In the genomic region with DNA sequence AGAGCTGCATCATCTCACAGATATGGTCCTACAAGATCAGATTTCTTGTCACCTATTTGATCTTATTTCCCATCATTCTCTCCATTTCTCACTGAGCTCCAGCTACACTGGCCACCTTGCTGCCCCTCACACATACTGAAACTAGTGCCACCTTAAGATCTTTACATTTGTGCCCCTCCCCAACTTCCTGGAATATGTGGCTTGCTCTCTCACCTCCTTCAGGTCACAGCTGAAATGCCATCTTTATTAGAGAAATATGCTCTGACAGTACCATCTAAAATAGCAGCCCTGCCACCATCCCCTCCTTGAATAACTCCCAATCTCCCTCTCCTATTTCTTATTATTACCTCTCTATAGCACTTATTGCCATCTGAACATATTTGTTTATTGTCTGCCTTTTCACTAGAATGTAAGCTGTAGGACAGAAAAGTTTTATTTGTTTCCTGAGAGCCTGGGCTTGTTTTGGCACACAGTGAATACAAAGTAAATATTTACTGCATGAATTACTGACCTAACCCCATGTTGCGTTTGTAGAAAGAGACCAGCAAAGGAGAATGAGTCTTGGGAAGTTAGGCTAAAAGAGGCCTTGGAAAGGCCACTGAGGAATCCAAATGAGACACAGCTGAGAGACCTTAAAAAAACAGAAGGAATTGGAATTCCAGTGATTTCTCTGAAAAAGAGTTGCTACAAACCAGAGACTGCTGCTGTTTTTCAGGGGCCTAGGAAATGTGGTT, we compare ENCODE assay signal across 15 cellular contexts. TPM values are rescaled to one million over a fixed set of nuclear protein-coding genes. Genes with fewer than 3 reads are reported as not detected.
DNase-seq lines count a peak whose midpoint lies in the region; ATAC-seq, FAIRE-seq and TF ChIP-seq lines count a peak whose summit lies in the region.
"Had no signal": no experiment of that assay in that cellular context is flagged by ENCODE, and none has a peak within 500 bp of the region (broad histone marks: within the 10 kb centered on the region; RNA-seq: fewer than 3 reads in every experiment).

No MANE protein-coding gene starts in this region.

- H3K4me2 ChIP-seq in GM12878 (ENCODE audit: control insufficient read depth, insufficient read depth), result no peak overlapping the region

- no peaks in the 10 kb centered on the region for H4K20me1 ChIP-seq in GM12878 (ENCODE audit: control insufficient read depth, insufficient read depth)

- DNase-seq in activated naive CD4-positive, alpha-beta T cell treated with anti-CD3 and anti-CD28 coated beads, Interleukin-2, amount 10 ng/mL, durations not matched to agents 7 days and 5 days, result no peak
- no peak for DNase-seq in activated naive CD4-positive, alpha-beta T cell treated with anti-CD3 and anti-CD28 coated beads, Interleukin-2, amount 50 U/mL, for 72 hours (ENCODE audit: low spot score in 2 of 2)
- DNase-seq in LNCaP clone FGC (ENCODE audit: low read depth) (peak; percentile 73), GM12878 (ENCODE audit: low read depth, low spot score) (no peak), transverse colon (no peak)
- no peak for DNase-seq in stimulated activated naive B cell treated with anti-CD40 and anti-IgM and Interleukin-4, amounts not matched to agents 10 μg/mL and 1 μg/mL and 100 μg/mL, for 72 hours
- DNase-seq in naive thymus-derived CD8-positive, alpha-beta T cell, result no peak
- DNase-seq: amniotic stem cell, NCI-H2171 had no signal

- H3K27me3 ChIP-seq in GM12878 (replicated peaks in 1 of 2; ENCODE audit: control insufficient read depth in 2 of 2, insufficient read depth in 2 of 2, low read length in 1 of 2) (no peaks in the 10 kb centered on the region), transverse colon (no peaks in the 10 kb centered on the region)
- H3K27me3 ChIP-seq: SJSA1 had no signal

- POLR2A ChIA-PET in GM12878 (lab: Charles Lee), result interaction anchor here (1.0 to 1.6 kb wide), 3 partner anchors 40 to 79 kb away, joined by 3 to 9 read pairs (median 4); no protein-coding TSS in a partner anchor
- POLR2A ChIA-PET in naive thymus-derived CD8-positive, alpha-beta T cell (lab: Charles Lee), result interaction anchor here (0.7 kb wide), 1 partner anchor 80 kb away, joined by 3 read pairs; no protein-coding TSS in a partner anchor

- H3K4me3 Mint-ChIP-seq in activated naive CD4-positive, alpha-beta T cell treated with anti-CD3 and anti-CD28 coated beads, Interleukin-2, amount 10 ng/mL, durations not matched to agents 7 days and 5 days, result no peak overlapping the region
- no peak overlapping the region for H3K4me3 Mint-ChIP-seq in stimulated activated naive B cell treated with anti-CD40 and anti-IgM and Interleukin-4, amounts not matched to agents 10 μg/mL and 1 μg/mL and 100 μg/mL, for 72 hours
- peak overlapping the region in 3 of 10 donors; percentile 8 to 40 (median 10) for H3K4me3 Mint-ChIP-seq in naive thymus-derived CD8-positive, alpha-beta T cell
- H3K4me3 Mint-ChIP-seq: activated CD4-positive, alpha-beta T cell treated with anti-CD3 and anti-CD28 coated beads, Interleukin-2, amount 10 ng/mL, durations not matched to agents 24 days and 14 days; nephron had no signal

- H3K36me3 ChIP-seq in GM12878 (ENCODE audit: control insufficient read depth in 2 of 2, insufficient read depth in 2 of 2, low read length in 1 of 2), result no peaks in the 10 kb centered on the region
- H3K36me3 ChIP-seq in transverse colon, result no peaks in the 10 kb centered on the region
- H3K36me3 ChIP-seq: lower lobe of right lung, SJSA1 had no signal

- H3K27me3 Mint-ChIP-seq in activated naive CD4-positive, alpha-beta T cell treated with anti-CD3 and anti-CD28 coated beads, Interleukin-2, amount 10 ng/mL, durations not matched to agents 7 days and 5 days, result no peaks in the 10 kb centered on the region
- H3K27me3 Mint-ChIP-seq in stimulated activated naive B cell treated with anti-CD40 and anti-IgM and Interleukin-4, amounts not matched to agents 10 μg/mL and 1 μg/mL and 100 μg/mL, for 72 hours, result peaks cover 0 to 12% of the 10 kb centered on the region in 2 donors
- H3K27me3 Mint-ChIP-seq in naive thymus-derived CD8-positive, alpha-beta T cell, result no peaks in the 10 kb centered on the region
- H3K27me3 Mint-ChIP-seq: activated CD4-positive, alpha-beta T cell treated with anti-CD3 and anti-CD28 coated beads, Interleukin-2, amount 10 ng/mL, durations not matched to agents 24 days and 14 days had no signal

- peaks cover 25% of the 10 kb centered on the region for H3K4me1 Mint-ChIP-seq in activated naive CD4-positive, alpha-beta T cell treated with anti-CD3 and anti-CD28 coated beads, Interleukin-2, amount 10 ng/mL, durations not matched to agents 7 days and 5 days
- peaks cover 24 to 46% of the 10 kb centered on the region in 2 donors for H3K4me1 Mint-ChIP-seq in stimulated activated naive B cell treated with anti-CD40 and anti-IgM and Interleukin-4, amounts not matched to agents 10 μg/mL and 1 μg/mL and 100 μg/mL, for 72 hours
- peaks cover 9 to 30% (median 17%) of the 10 kb centered on the region in 4 donors for H3K4me1 Mint-ChIP-seq in naive thymus-derived CD8-positive, alpha-beta T cell
- H3K4me1 Mint-ChIP-seq: nephron had no signal

- TF ChIP-seq RAD21 in GM12878 (IDR thresholded peaks at IDR 0.05; ENCODE audit: insufficient read depth, low read depth, low read length), result no peak

- no peak for ATAC-seq in activated naive CD4-positive, alpha-beta T cell treated with anti-CD3 and anti-CD28 coated beads, Interleukin-2, amount 50 U/mL, for 72 hours
- ATAC-seq in GM12878, result peak; percentile 16
- peak; percentile 33 to 35 for ATAC-seq in stimulated activated naive B cell treated with anti-CD40 and anti-IgM and Interleukin-4, amounts not matched to agents 10 μg/mL and 1 μg/mL and 100 μg/mL, for 72 hours (replicated peaks)
- ATAC-seq in HG03571 (IDR thresholded peaks at IDR 0.05; ENCODE audit: unreplicated experiment), result no peak
- no peak for ATAC-seq in naive thymus-derived CD8-positive, alpha-beta T cell

- peak overlapping the region; percentile 12 for H3K27ac Mint-ChIP-seq in activated naive CD4-positive, alpha-beta T cell treated with anti-CD3 and anti-CD28 coated beads, Interleukin-2, amount 10 ng/mL, durations not matched to agents 7 days and 5 days
- H3K27ac Mint-ChIP-seq in activated naive CD4-positive, alpha-beta T cell treated with anti-CD3 and anti-CD28 coated beads, Interleukin-2, amount 50 U/mL, for 72 hours, result no peak overlapping the region
- H3K27ac Mint-ChIP-seq in stimulated activated naive B cell treated with anti-CD40 and anti-IgM and Interleukin-4, amounts not matched to agents 10 μg/mL and 1 μg/mL and 100 μg/mL, for 72 hours, result peak overlapping the region; percentile 32
- H3K27ac Mint-ChIP-seq in naive thymus-derived CD8-positive, alpha-beta T cell, result peak overlapping the region in 3 of 10 donors; percentile 17 to 63 (median 29)
- H3K27ac Mint-ChIP-seq: activated CD4-positive, alpha-beta T cell treated with anti-CD3 and anti-CD28 coated beads, Interleukin-2, amount 10 ng/mL, durations not matched to agents 24 days and 14 days; nephron had no signal

- no TSS peak for BruUV-seq in GM12878 (replicated peaks; lab: Mats Ljungman, UMichigan)

- no peak overlapping the region for H3K27ac ChIP-seq in GM12878 (ENCODE audit: control insufficient read depth, insufficient read depth)
- no peak overlapping the region for H3K27ac ChIP-seq in transverse colon
- H3K27ac ChIP-seq: lower lobe of right lung, SJSA1 had no signal

- SMC1A ChIA-PET in GM12878 (lab: Charles Lee; ENCODE audit: uncharacterized antibody, unreplicated experiment), result interaction anchor here (0.7 to 8.4 kb wide), 25 partner anchors 7 to 346 kb away, joined by 3 to 264 read pairs (median 5); a partner anchor contains a TSS

- in situ Hi-C loops in GM12878 (cut with MboI) (loop anchor here (5.0 to 25.0 kb wide), 2 partner anchors 82 to 337 kb away; no protein-coding TSS in a partner anchor), transverse colon (cut with MboI; ENCODE audit: low pct_ligation_motif_present in 1 of 4, low pct_unique_long_range_greater_than_20kb in 1 of 4, low sequenced_read_pairs in 3 of 4) (loop anchor here in 3 of 4 donors (5.0 to 10.0 kb wide), 2 partner anchors 80 to 82 kb away; no protein-coding TSS in a partner anchor)

- TF ChIP-seq CTCF in LNCaP clone FGC (IDR thresholded peaks at IDR 0.05; ENCODE audit: control insufficient read depth, extremely low read depth, insufficient read depth), result no peak
- no peak for TF ChIP-seq CTCF in GM12878 (IDR thresholded peaks at IDR 0.05 in 2 of 3, conservative IDR thresholded peaks at IDR 0.05 in 1 of 3; ENCODE audit: control insufficient read depth in 2 of 3, extremely low read depth in 1 of 3, insufficient read depth in 1 of 3, low read depth in 3 of 3, low read length in 3 of 3)
- no peak for TF ChIP-seq CTCF in transverse colon (IDR thresholded peaks at IDR 0.05)

- H3K4me1 ChIP-seq in GM12878 (ENCODE audit: control insufficient read depth, insufficient read depth, low read length) (peaks cover 7% of the 10 kb centered on the region), transverse colon (peaks cover 0 to 8% (median 2%) of the 10 kb centered on the region in 4 donors)

- no peaks in the 10 kb centered on the region for H3K9me3 Mint-ChIP-seq in activated naive CD4-positive, alpha-beta T cell treated with anti-CD3 and anti-CD28 coated beads, Interleukin-2, amount 10 ng/mL, durations not matched to agents 7 days and 5 days
- no peaks in the 10 kb centered on the region for H3K9me3 Mint-ChIP-seq in activated naive CD4-positive, alpha-beta T cell treated with anti-CD3 and anti-CD28 coated beads, Interleukin-2, amount 50 U/mL, for 72 hours
- H3K9me3 Mint-ChIP-seq in stimulated activated naive B cell treated with anti-CD40 and anti-IgM and Interleukin-4, amounts not matched to agents 10 μg/mL and 1 μg/mL and 100 μg/mL, for 72 hours, result no peaks in the 10 kb centered on the region
- H3K9me3 Mint-ChIP-seq in naive thymus-derived CD8-positive, alpha-beta T cell, result no peaks in the 10 kb centered on the region
- H3K9me3 Mint-ChIP-seq: activated CD4-positive, alpha-beta T cell treated with anti-CD3 and anti-CD28 coated beads, Interleukin-2, amount 10 ng/mL, durations not matched to agents 24 days and 14 days; nephron had no signal

- intact Hi-C loops in GM12878 (cut with micrococcal nuclease; ENCODE audit: unreplicated experiment), result loop anchor here (1.0 to 10.0 kb wide), 4 partner anchors 38 to 350 kb away; no protein-coding TSS in a partner anchor
- intact Hi-C loops in transverse colon (cut with DNase I; ENCODE audit: low total_unique reads), result loop anchor here (10.0 kb wide), 2 partner anchors 60 to 320 kb away; no protein-coding TSS in a partner anchor

- H3K4me3 ChIP-seq in LNCaP clone FGC (ENCODE audit: low read depth, low read length), result no peak overlapping the region
- no peak overlapping the region for H3K4me3 ChIP-seq in GM12878
- H3K4me3 ChIP-seq in transverse colon, result no peak overlapping the region
- H3K4me3 ChIP-seq: lower lobe of right lung, SJSA1 had no signal

- RAD21 ChIA-PET in GM12878 (lab: Charles Lee; ENCODE audit: unreplicated experiment), result interaction anchor here (0.7 to 6.3 kb wide), 19 partner anchors 8 to 341 kb away, joined by 3 to 186 read pairs (median 5); a partner anchor contains a TSS

- H3K9me3 ChIP-seq in GM12878 (replicated peaks; ENCODE audit: control insufficient read depth, insufficient read depth, low read length), result no peaks in the 10 kb centered on the region
- H3K9me3 ChIP-seq in transverse colon, result no peaks in the 10 kb centered on the region
- H3K9me3 ChIP-seq: lower lobe of right lung, SJSA1 had no signal

- TF ChIP-seq POLR2A in GM12878 (IDR thresholded peaks at IDR 0.05; ENCODE audit: low read depth, low read length) (no peak), transverse colon (IDR thresholded peaks at IDR 0.05) (no peak)

- CTCF ChIA-PET in activated naive CD4-positive, alpha-beta T cell treated with anti-CD3 and anti-CD28 coated beads, Interleukin-2, amount 10 ng/mL, durations not matched to agents 7 days and 5 days (lab: Charles Lee), result interaction anchor here (0.8 to 8.5 kb wide), 15 partner anchors 10 to 314 kb away, joined by 3 to 172 read pairs (median 4); no protein-coding TSS in a partner anchor
- CTCF ChIA-PET in GM12878 (lab: Yijun Ruan, JAX), result interaction anchor here (0.7 to 8.5 kb wide), 23 partner anchors 7 to 798 kb away, joined by 3 to 376 read pairs (median 8); a partner anchor contains a TSS

- WGBS in GM12878 (ENCODE audit: insufficient coverage, insufficient replicate concordance, low lambda C conversion rate, missing lambda C conversion rate), result 95% methylated on average over 1 of the region's 1 CpG
- WGBS in transverse colon (ENCODE audit: low coverage in 1 of 2), 2 donors, result 46% methylated on average over 1 of the region's 1 CpG; no CpG with 5 or more reads in 1 of the 2 donors

- H3K9ac ChIP-seq in GM12878 (ENCODE audit: control insufficient read depth, insufficient read depth, low read length), result no peak overlapping the region

- FAIRE-seq in GM12878 (lab: Jason Lieb, UNC), result no peak

- TF ChIP-seq EP300 in GM12878 (IDR thresholded peaks at IDR 0.05; ENCODE audit: borderline replicate concordance in 1 of 2, control insufficient read depth in 1 of 2, low read depth in 2 of 2, low read length in 2 of 2) (no peak), transverse colon (IDR thresholded peaks at IDR 0.05; ENCODE audit: low read depth) (no peak)

- no peaks in the 10 kb centered on the region for H3K36me3 Mint-ChIP-seq in activated naive CD4-positive, alpha-beta T cell treated with anti-CD3 and anti-CD28 coated beads, Interleukin-2, amount 10 ng/mL, durations not matched to agents 7 days and 5 days
- H3K36me3 Mint-ChIP-seq in activated naive CD4-positive, alpha-beta T cell treated with anti-CD3 and anti-CD28 coated beads, Interleukin-2, amount 50 U/mL, for 72 hours, result no peaks in the 10 kb centered on the region
- peaks cover 0 to 3% of the 10 kb centered on the region in 2 donors for H3K36me3 Mint-ChIP-seq in stimulated activated naive B cell treated with anti-CD40 and anti-IgM and Interleukin-4, amounts not matched to agents 10 μg/mL and 1 μg/mL and 100 μg/mL, for 72 hours
- no peaks in the 10 kb centered on the region for H3K36me3 Mint-ChIP-seq in naive thymus-derived CD8-positive, alpha-beta T cell

- no peak overlapping the region for H2AFZ ChIP-seq in GM12878 (ENCODE audit: control insufficient read depth, low read depth, low read length)

- no peaks in the 10 kb centered on the region for H3K79me2 ChIP-seq in GM12878 (ENCODE audit: control insufficient read depth, insufficient read depth, low read length)

RNA-seq across cellular contexts. Expression of a gene that starts 22.7 kb away (rescaled TPM):
- 10 to 100 TPM in 1 of 2 donors, 1 to 10 TPM in 1; 8.1 to 20.5 TPM for total RNA-seq in activated naive CD4-positive, alpha-beta T cell treated with anti-CD3 and anti-CD28 coated beads, Interleukin-2, amount 50 U/mL, for 72 hours
- 5.9 and 6.2 TPM in 2 replicates for total RNA-seq in GM12878 (2013; cell fraction: nucleolus; rRNA removed)
- 9.7 and 12.9 TPM in 2 replicates for total RNA-seq in GM12878 (2014; rRNA removed)
- total RNA-seq in GM12878 (2014; rRNA removed; fragmentation: Illumina TruSeq; extraction: Trizol), result 11.9 and 12.7 TPM in 2 replicates
- total RNA-seq in GM12878 (2021), result 8.0 and 8.3 TPM in 2 replicates
- 3.4 TPM for polyA plus RNA-seq in GM12878 (2011; ENCODE audit: low read depth)
- polyA plus RNA-seq in GM12878 (2011; rRNA removed), result 15.6 and 24.8 TPM in 2 replicates
- polyA plus RNA-seq in GM12878 (2011; cell fraction: cytosol; rRNA removed), result 4.5 and 7.4 TPM in 2 replicates
- 3.6 and 5.1 TPM in 2 replicates for polyA plus RNA-seq in GM12878 (2011; cell fraction: nucleus; rRNA removed)
- polyA plus RNA-seq in GM12878 (2012), result 7.4 and 8.8 TPM in 2 replicates
- polyA plus RNA-seq in GM12878 (2014; fragmentation: Illumina TruSeq; extraction: Trizol), result 11.7 and 16.8 TPM in 2 replicates
- polyA plus RNA-seq in GM12878 (2014; fragmentation: Nextera tagmentation; extraction: Ambion mirVana), result 10 to 100 TPM; 14.9 to 19.2 TPM
- 8.0 and 10.0 TPM in 2 replicates for polyA plus RNA-seq in GM12878 (2014; rRNA removed)
- polyA plus RNA-seq in GM12878 (2016; fragmentation: Nextera tagmentation; extraction: Ambion mirVana), result 10 to 100 TPM; 13.7 to 13.8 TPM
- 3.5 and 7.0 TPM in 2 replicates for polyA minus RNA-seq in GM12878 (2011; rRNA and poly(A)+ RNA removed)
- 2.7 and 4.3 TPM in 2 replicates for polyA minus RNA-seq in GM12878 (2011; cell fraction: cytosol; rRNA and poly(A)+ RNA removed)
- 3.3 and 3.5 TPM in 2 replicates for polyA minus RNA-seq in GM12878 (2011; cell fraction: nucleus; rRNA and poly(A)+ RNA removed)
- 10 to 100 TPM in 3 of 4 donors, 1 to 10 TPM in 1; 9.7 to 61.3 (median 25.9) TPM for total RNA-seq in transverse colon
- 10 to 100 TPM; 40.0 to 42.2 TPM for total RNA-seq in naive thymus-derived CD8-positive, alpha-beta T cell
- polyA plus RNA-seq in naive thymus-derived CD8-positive, alpha-beta T cell, result 10 to 100 TPM; 26.8 to 39.6 (median 33.8) TPM

RNA-seq across cellular contexts. Expression of a gene that starts 44.8 kb away (rescaled TPM):
- total RNA-seq in activated naive CD4-positive, alpha-beta T cell treated with anti-CD3 and anti-CD28 coated beads, Interleukin-2, amount 50 U/mL, for 72 hours, result under 1 TPM in 1 of 2 donors, not detected in 1; 0.06 TPM
- 65.7 and 67.4 TPM in 2 replicates for total RNA-seq in GM12878 (2013; cell fraction: nucleolus; rRNA removed)
- total RNA-seq in GM12878 (2014; rRNA removed) (30.0 and 33.1 TPM in 2 replicates), GM12878 (2014; rRNA removed; fragmentation: Illumina TruSeq; extraction: Trizol) (39.9 and 41.1 TPM in 2 replicates), GM12878 (2021) (30.2 and 32.4 TPM in 2 replicates), transverse colon (10 to 100 TPM in 3 of 4 donors, 1 to 10 TPM in 1; 3.8 to 21.7 (median 14.9) TPM)
- 25.8 TPM for polyA plus RNA-seq in GM12878 (2011; ENCODE audit: low read depth)
- polyA plus RNA-seq in GM12878 (2011; rRNA removed) (73.9 and 95.7 TPM in 2 replicates), GM12878 (2014; fragmentation: Illumina TruSeq; extraction: Trizol) (34.4 and 41.9 TPM in 2 replicates), GM12878 (2014; fragmentation: Nextera tagmentation; extraction: Ambion mirVana) (10 to 100 TPM; 12.0 to 12.3 TPM), GM12878 (2014; rRNA removed) (18.6 and 19.7 TPM in 2 replicates), GM12878 (2016; fragmentation: Nextera tagmentation; extraction: Ambion mirVana) (1 to 10 TPM; 6.2 to 6.5 TPM)
- 33.4 and 34.5 TPM in 2 replicates for polyA plus RNA-seq in GM12878 (2011; cell fraction: cytosol; rRNA removed)
- 64.2 and 77.9 TPM in 2 replicates for polyA plus RNA-seq in GM12878 (2011; cell fraction: nucleus; rRNA removed)
- polyA plus RNA-seq in GM12878 (2012), result 30.6 and 32.9 TPM in 2 replicates
- 93.5 and 121 TPM in 2 replicates for polyA minus RNA-seq in GM12878 (2011; rRNA and poly(A)+ RNA removed)
- polyA minus RNA-seq in GM12878 (2011; cell fraction: cytosol; rRNA and poly(A)+ RNA removed), result 30.1 and 41.7 TPM in 2 replicates
- 28.0 and 33.8 TPM in 2 replicates for polyA minus RNA-seq in GM12878 (2011; cell fraction: nucleus; rRNA and poly(A)+ RNA removed)
- total RNA-seq in naive thymus-derived CD8-positive, alpha-beta T cell, result 1 to 10 TPM; 4.5 to 5.6 TPM
- polyA plus RNA-seq in naive thymus-derived CD8-positive, alpha-beta T cell, result under 1 TPM; 0.13 to 0.51 (median 0.47) TPM
- total RNA-seq: activated CD4-positive, alpha-beta T cell treated with anti-CD3 and anti-CD28 coated beads, Interleukin-2, amount 10 ng/mL, durations not matched to agents 24 days and 14 days; endothelial cell of umbilical vein had no signal
- polyA plus RNA-seq: endothelial cell of umbilical vein had no signal

Comparison
In these comparisons a context has a peak if more than half of its experiments do, and no peak if none do; other contexts are left out.
1. H3K27ac Mint-ChIP-seq: peak in activated naive CD4-positive, alpha-beta T cell treated with anti-CD3 and anti-CD28 coated beads, Interleukin-2, amount 10 ng/mL, durations not matched to agents 7 days and 5 days (single experiment) and stimulated activated naive B cell treated with anti-CD40 and anti-IgM and Interleukin-4, amounts not matched to agents 10 μg/mL and 1 μg/mL and 100 μg/mL, for 72 hours (single experiment); none in activated naive CD4-positive, alpha-beta T cell treated with anti-CD3 and anti-CD28 coated beads, Interleukin-2, amount 50 U/mL, for 72 hours (0 of 2).
2. ATAC-seq: peak in GM12878 (single experiment) and stimulated activated naive B cell treated with anti-CD40 and anti-IgM and Interleukin-4, amounts not matched to agents 10 μg/mL and 1 μg/mL and 100 μg/mL, for 72 hours (2 of 2); none in activated naive CD4-positive, alpha-beta T cell treated with anti-CD3 and anti-CD28 coated beads, Interleukin-2, amount 50 U/mL, for 72 hours (0 of 2), HG03571 (single experiment) and naive thymus-derived CD8-positive, alpha-beta T cell (0 of 2).
3. RNA of a gene that starts 44.8 kb away (total RNA-seq): 30.0 to 67.4 TPM in GM12878, 3.8 to 21.7 TPM in transverse colon and 4.5 to 5.6 TPM in naive thymus-derived CD8-positive, alpha-beta T cell; 0.06 TPM in activated naive CD4-positive, alpha-beta T cell treated with anti-CD3 and anti-CD28 coated beads, Interleukin-2, amount 50 U/mL, for 72 hours; every median in the first group is over 4 times any median in the second.